20 cellular contexts compared by ENCODE assay signal in the genomic region with DNA sequence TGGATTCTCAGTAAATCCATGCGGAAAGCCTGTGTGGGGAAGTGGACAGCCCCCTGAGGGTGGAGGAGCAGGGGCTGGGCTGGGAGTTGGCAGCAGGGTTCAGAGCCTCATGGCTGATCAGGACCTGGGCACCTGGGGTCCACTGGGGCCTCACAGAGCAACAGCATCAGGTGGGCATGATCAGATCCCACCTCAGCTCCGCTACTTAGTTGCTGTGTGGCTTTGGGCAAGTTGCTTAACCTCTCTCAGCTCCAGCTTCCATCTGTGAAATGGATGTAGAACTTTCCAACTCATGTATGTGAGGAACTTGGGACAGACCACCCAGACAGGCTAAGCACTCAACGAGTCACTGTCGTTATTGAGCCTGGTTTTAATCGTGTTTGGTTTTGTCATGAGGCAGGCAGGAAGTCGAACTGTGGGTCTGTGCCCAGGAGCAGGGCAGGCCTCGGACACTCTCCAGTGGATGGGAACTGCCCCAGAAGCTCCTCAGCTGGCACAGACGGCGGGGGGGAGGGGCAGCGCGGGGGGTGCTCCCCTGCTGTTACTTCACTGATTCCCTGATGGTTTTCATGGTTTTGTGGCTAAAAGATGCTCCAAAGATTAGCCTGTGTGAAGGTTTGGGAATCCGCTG.
DNase-seq lines count a peak whose midpoint lies in the region; ATAC-seq and TF ChIP-seq lines count a peak whose summit lies in the region.
"Had no signal": no experiment of that assay in that cellular context is flagged by ENCODE, and none has a peak within 500 bp of the region (broad histone marks: within the 10 kb centered on the region; RNA-seq: fewer than 3 reads in every experiment).

No MANE protein-coding gene starts in this region.

- no peak for ATAC-seq in GM18873 (IDR thresholded peaks at IDR 0.05; ENCODE audit: low FRiP score, unreplicated experiment)
- ATAC-seq: esophagus mucosa; left lobe of liver; stimulated activated naive CD8-positive, alpha-beta T cell treated with anti-CD3 and anti-CD28 coated beads, Interleukin-15, amount 100 ng/mL, for 72 hours had no signal

- no peak for TF ChIP-seq CTCF in fibroblast of mammary gland (conservative IDR thresholded peaks at IDR 0.05; ENCODE audit: control insufficient read depth, insufficient read depth, low read depth, low read length)

- DNase-seq in ELR (ENCODE audit: low read depth) (peak; percentile 10), HT1080 (ENCODE audit: low read depth) (peak; percentile 32), fibroblast of mammary gland (ENCODE audit: low read depth) (peak; percentile 25), renal cortical epithelial cell (ENCODE audit: low read depth) (peak; percentile 68), NCI-H1092 (lab: John Stamatoyannopoulos, UW) (no peak), erythroblast (lab: John Stamatoyannopoulos, UW) (no peak), activated T-cell treated with anti-CD3 and anti-CD28 coated beads for 4 hours (no peak)
- DNase-seq: activated CD4-positive, CD25-positive, alpha-beta regulatory T cell treated with anti-CD3 and anti-CD28 coated beads, Interleukin-2, amount 50 U/mL, for 72 hours; cerebellar nuclear complex; DND-41; effector CD8-positive, alpha-beta T cell; glutamatergic neuron; midbrain; NCI-H1105 treated with DMSO at 0.1 percent for 48 hours; NCI-H510A treated with DMSO at 0.1 percent for 48 hours; stimulated activated naive CD8-positive, alpha-beta T cell treated with anti-CD3 and anti-CD28 coated beads, Interleukin-15, amount 100 ng/mL, for 72 hours had no signal

- no peak for TF ChIP-seq POLR2A in erythroblast (IDR thresholded peaks at IDR 0.05; ENCODE audit: low read length)

- H3K4me3 ChIP-seq in fibroblast of mammary gland (ENCODE audit: control insufficient read depth, low read depth, low read length), result no peak overlapping the region
- H3K4me3 ChIP-seq: skin epidermis had no signal

Comparison
In these comparisons a context has a peak if more than half of its experiments do, and no peak if none do; other contexts are left out.
1. DNase-seq: peak in ELR (single experiment), HT1080 (single experiment), fibroblast of mammary gland (single experiment) and renal cortical epithelial cell (single experiment); none in NCI-H1092 (single experiment), erythroblast (0 of 2) and activated T-cell treated with anti-CD3 and anti-CD28 coated beads for 4 hours (single experiment).